16 cellular contexts compared by ENCODE assay signal in genomic region chr7:122258971-122259370, GRCh38.
"Had no signal": no experiment of that assay in that cellular context is flagged by ENCODE, and none has a peak within 500 bp of the region (broad histone marks: within the 10 kb centered on the region; RNA-seq: fewer than 3 reads in every experiment).

No MANE protein-coding gene starts in this region.

- DNase-seq: islet precursor cell; left ventricle myocardium inferior; mesendoderm; naive B cell; ovary; right lobe of liver; stimulated activated CD4-positive, alpha-beta T cell treated with anti-CD3 and anti-CD28 coated beads, Interleukin-1b, Interleukin-23, amount 100 ng/mL, for 48 hours; stimulated activated CD4-positive, alpha-beta T cell treated with anti-CD3 and anti-CD28 coated beads, Interleukin-2, amount 100 ng/mL, for 48 hours; stimulated activated CD4-positive, alpha-beta T cell treated with anti-CD3 and anti-CD28 coated beads, Interleukin-4, amount 100 ng/mL, for 4 hours; stimulated activated CD8-positive, alpha-beta memory T cell treated with anti-CD3 and anti-CD28 coated beads, Interleukin-4, amount 100 ng/mL, for 48 hours; stimulated activated naive CD4-positive, alpha-beta T cell treated with Interleukin-2 at 50 U/mL for 16 hours; stimulated activated naive CD8-positive, alpha-beta T cell treated with anti-CD3 and anti-CD28 coated beads, Interleukin-15, amount 100 ng/mL, for 72 hours; substantia nigra; uterus had no signal

- ATAC-seq: natural killer cell treated with Interleukin-12 subunit alpha and Interleukin-12 subunit beta and Interleukin-15 and Interleukin-18, amount 100 ng/mL, for 72 hours; right lobe of liver; stimulated activated memory B cell treated with anti-CD40 and anti-IgM and Interleukin-4, amounts not matched to agents 10 μg/mL and 1 μg/mL and 100 μg/mL, for 72 hours; stimulated activated naive CD8-positive, alpha-beta T cell treated with anti-CD3 and anti-CD28 coated beads, Interleukin-15, amount 100 ng/mL, for 72 hours had no signal
